Comparison of ENCODE assay signal across 31 cellular contexts in genomic region chr10:33569693-33570092, GRCh38.
"Had no signal": no experiment of that assay in that cellular context is flagged by ENCODE, and none has a peak within 500 bp of the region (broad histone marks: within the 10 kb centered on the region; RNA-seq: fewer than 3 reads in every experiment).

No MANE protein-coding gene starts in this region.

- H3K27me3 ChIP-seq: adrenal gland, body of pancreas, colonic mucosa had no signal

- ATAC-seq: activated CD4-positive, CD25-positive, alpha-beta regulatory T cell treated with anti-CD3 and anti-CD28 coated beads, Interleukin-2, amount 50 U/mL, for 24 hours; activated CD8-positive, alpha-beta T cell treated with anti-CD3 and anti-CD28 coated beads for 36 hours; activated naive CD8-positive, alpha-beta T cell treated with anti-CD3 and anti-CD28 coated beads, Interleukin-2, amount 50 U/mL, for 24 hours; activated T-cell treated with anti-CD3 and anti-CD28 coated beads, Interleukin-2, amount 50 U/mL, for 4 hours; body of pancreas; esophagus mucosa; T-helper 17 cell had no signal

- H3K4me3 Mint-ChIP-seq: activated B cell treated with CpG ODN at 0.5 μM for 24 hours; activated CD8-positive, alpha-beta T cell treated with anti-CD3 and anti-CD28 coated beads for 36 hours; activated naive CD4-positive, alpha-beta T cell treated with anti-CD3 and anti-CD28 coated beads for 36 hours; activated naive CD4-positive, alpha-beta T cell treated with anti-CD3 and anti-CD28 coated beads, Interleukin-2, amount 50 U/mL, for 24 hours; activated naive CD8-positive, alpha-beta T cell treated with anti-CD3 and anti-CD28 coated beads for 36 hours; activated naive CD8-positive, alpha-beta T cell treated with anti-CD3 and anti-CD28 coated beads, Interleukin-2, amount 50 U/mL, for 24 hours; activated T-cell treated with anti-CD3 and anti-CD28 coated beads, Interleukin-2, amount 50 U/mL, for 4 hours; activated T-helper 1 cell treated with anti-CD3 and anti-CD28 coated beads, Interleukin-12 subunit alpha, Interleukin-12 subunit beta, Interleukin-2, Interleukin-4 antibody, amounts not matched to agents 30 ng/mL and 10 ng/mL and 1 ng/mL, durations not matched to agents 14 hours and 24 hours and 36 hours; endodermal cell; T-helper 17 cell; T-helper 2 cell treated with Interferon-gamma antibody and Interleukin-4, amounts not matched to agents 5 μg/mL and 100 μg/mL, for 36 hours had no signal

- H3K27ac Mint-ChIP-seq: activated B cell treated with CpG ODN at 0.5 μM for 24 hours; activated CD8-positive, alpha-beta T cell treated with anti-CD3 and anti-CD28 coated beads for 36 hours; activated naive CD4-positive, alpha-beta T cell treated with anti-CD3 and anti-CD28 coated beads for 36 hours; activated naive CD4-positive, alpha-beta T cell treated with anti-CD3 and anti-CD28 coated beads, Interleukin-2, amount 50 U/mL, for 24 hours; activated naive CD8-positive, alpha-beta T cell treated with anti-CD3 and anti-CD28 coated beads for 36 hours; activated naive CD8-positive, alpha-beta T cell treated with anti-CD3 and anti-CD28 coated beads, Interleukin-2, amount 50 U/mL, for 24 hours; activated T-helper 1 cell treated with anti-CD3 and anti-CD28 coated beads, Interleukin-12 subunit alpha, Interleukin-12 subunit beta, Interleukin-2, Interleukin-4 antibody, amounts not matched to agents 30 ng/mL and 10 ng/mL and 1 ng/mL, durations not matched to agents 14 hours and 24 hours and 36 hours; activated T-helper 2 cell treated with anti-CD3 and anti-CD28 coated beads, Interferon-gamma antibody, Interleukin-2, Interleukin-4, amounts not matched to agents 10 μg/mL and 5 μg/mL and 100 μg/mL, durations not matched to agents 14 hours and 24 hours and 36 hours; endodermal cell; T-helper 17 cell; T-helper 2 cell treated with Interferon-gamma antibody and Interleukin-4, amounts not matched to agents 5 μg/mL and 100 μg/mL, for 36 hours had no signal

- H3K27ac ChIP-seq: body of pancreas, colonic mucosa, dorsolateral prefrontal cortex, WERI-Rb-1 had no signal

- H3K9me3 Mint-ChIP-seq: activated B cell treated with CpG ODN at 0.5 μM for 24 hours; activated CD8-positive, alpha-beta T cell treated with anti-CD3 and anti-CD28 coated beads for 36 hours; activated naive CD4-positive, alpha-beta T cell treated with anti-CD3 and anti-CD28 coated beads for 36 hours; activated naive CD4-positive, alpha-beta T cell treated with anti-CD3 and anti-CD28 coated beads, Interleukin-2, amount 50 U/mL, for 24 hours; activated naive CD8-positive, alpha-beta T cell treated with anti-CD3 and anti-CD28 coated beads for 36 hours; activated naive CD8-positive, alpha-beta T cell treated with anti-CD3 and anti-CD28 coated beads, Interleukin-2, amount 50 U/mL, for 24 hours; activated T-cell treated with anti-CD3 and anti-CD28 coated beads, Interleukin-2, amount 50 U/mL, for 4 hours; activated T-helper 1 cell treated with anti-CD3 and anti-CD28 coated beads, Interleukin-12 subunit alpha, Interleukin-12 subunit beta, Interleukin-2, Interleukin-4 antibody, amounts not matched to agents 30 ng/mL and 10 ng/mL and 1 ng/mL, durations not matched to agents 14 hours and 24 hours and 36 hours; activated T-helper 2 cell treated with anti-CD3 and anti-CD28 coated beads, Interferon-gamma antibody, Interleukin-2, Interleukin-4, amounts not matched to agents 10 μg/mL and 5 μg/mL and 100 μg/mL, durations not matched to agents 14 hours and 24 hours and 36 hours; endodermal cell; T-helper 2 cell treated with Interferon-gamma antibody and Interleukin-4, amounts not matched to agents 5 μg/mL and 100 μg/mL, for 36 hours had no signal

- H3K4me1 Mint-ChIP-seq: activated B cell treated with CpG ODN at 0.5 μM for 24 hours; activated naive CD4-positive, alpha-beta T cell treated with anti-CD3 and anti-CD28 coated beads, Interleukin-2, amount 50 U/mL, for 24 hours; activated naive CD8-positive, alpha-beta T cell treated with anti-CD3 and anti-CD28 coated beads for 36 hours; activated naive CD8-positive, alpha-beta T cell treated with anti-CD3 and anti-CD28 coated beads, Interleukin-2, amount 50 U/mL, for 24 hours; endodermal cell; T-helper 17 cell had no signal

- H3K4me3 ChIP-seq: adrenal gland, body of pancreas, colonic mucosa, dorsolateral prefrontal cortex had no signal

- H3K4me1 ChIP-seq: adrenal gland, body of pancreas, colonic mucosa had no signal

- DNase-seq: activated B cell treated with CpG ODN at 0.5 μM for 24 hours; activated CD4-positive, alpha-beta T cell treated with anti-CD3 and anti-CD28 coated beads for 48 hours; activated CD4-positive, alpha-beta T cell treated with anti-CD3 and anti-CD28 coated beads, Interleukin-2, amount 50 U/mL, for 1 hour; activated CD4-positive, alpha-beta T cell treated with anti-CD3 and anti-CD28 coated beads, Interleukin-2, amount 50 U/mL, for 48 hours; activated CD8-positive, alpha-beta memory T cell treated with anti-CD3 and anti-CD28 coated beads for 24 hours; activated CD8-positive, alpha-beta T cell treated with anti-CD3 and anti-CD28 coated beads for 36 hours; activated effector memory CD4-positive, alpha-beta T cell treated with anti-CD3 and anti-CD28 coated beads, Interleukin-2, amount 50 U/mL, for 16 hours; activated naive CD4-positive, alpha-beta T cell treated with anti-CD3 and anti-CD28 coated beads for 36 hours; activated naive CD8-positive, alpha-beta T cell treated with anti-CD3 and anti-CD28 coated beads for 36 hours; activated naive CD8-positive, alpha-beta T cell treated with anti-CD3 and anti-CD28 coated beads, Interleukin-2, amount 50 U/mL, for 24 hours; activated T-cell treated with anti-CD3 and anti-CD28 coated beads, Interleukin-2, amount 50 U/mL, for 4 hours; aorta; central memory CD4-positive, alpha-beta T cell; cerebellar nuclear complex; colonic mucosa; dorsolateral prefrontal cortex; effector memory CD4-positive, alpha-beta T cell; endodermal cell; foreskin fibroblast; T-helper 1 cell; T-helper 17 cell; T1000; WERI-Rb-1 had no signal

- H3K36me3 Mint-ChIP-seq: activated naive CD4-positive, alpha-beta T cell treated with anti-CD3 and anti-CD28 coated beads, Interleukin-2, amount 50 U/mL, for 24 hours; activated naive CD8-positive, alpha-beta T cell treated with anti-CD3 and anti-CD28 coated beads for 36 hours had no signal

- H3K27me3 Mint-ChIP-seq: activated B cell treated with CpG ODN at 0.5 μM for 24 hours; activated naive CD8-positive, alpha-beta T cell treated with anti-CD3 and anti-CD28 coated beads, Interleukin-2, amount 50 U/mL, for 24 hours had no signal

- H3K9me3 ChIP-seq: adrenal gland, body of pancreas, colonic mucosa had no signal
